1 cellular context compared by ENCODE assay signal in genomic region chr11:83191986-83192385, GRCh38.
A peak's percentile ranks its signal among the peaks of the same experiment; 100 is the strongest.
TF ChIP-seq lines count a peak whose summit lies in the region.

No MANE protein-coding gene starts in this region.

TF ChIP-seq in K562, 482 proteins besides CTCF, POLR2A, EP300 and RAD21 (continued from another document and continues in another):
- TF ChIP-seq FOXA3 (CRISPR knock-in tag; conservative IDR thresholded peaks at IDR 0.05 in 1 of 2, IDR thresholded peaks at IDR 0.05 in 1 of 2): no peak
- TF ChIP-seq, protein P1, sequence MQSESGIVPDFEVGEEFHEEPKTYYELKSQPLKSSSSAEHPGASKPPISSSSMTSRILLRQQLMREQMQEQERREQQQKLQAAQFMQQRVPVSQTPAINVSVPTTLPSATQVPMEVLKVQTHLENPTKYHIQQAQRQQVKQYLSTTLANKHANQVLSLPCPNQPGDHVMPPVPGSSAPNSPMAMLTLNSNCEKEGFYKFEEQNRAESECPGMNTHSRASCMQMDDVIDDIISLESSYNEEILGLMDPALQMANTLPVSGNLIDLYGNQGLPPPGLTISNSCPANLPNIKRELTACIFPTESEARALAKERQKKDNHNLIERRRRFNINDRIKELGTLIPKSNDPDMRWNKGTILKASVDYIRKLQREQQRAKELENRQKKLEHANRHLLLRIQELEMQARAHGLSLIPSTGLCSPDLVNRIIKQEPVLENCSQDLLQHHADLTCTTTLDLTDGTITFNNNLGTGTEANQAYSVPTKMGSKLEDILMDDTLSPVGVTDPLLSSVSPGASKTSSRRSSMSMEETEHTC (IDR thresholded peaks at IDR 0.05): peak; percentile 90
- peak; percentile 76; the same call in 1 of the 2 replicates for TF ChIP-seq ZSCAN29 (IDR thresholded peaks at IDR 0.05)
- TF ChIP-seq ZBTB11 (CRISPR knock-in tag; IDR thresholded peaks at IDR 0.05): peak in 1 of 3 experiments; percentile 64; a peak in 2 of 6 replicates
- TF ChIP-seq UBTF (IDR thresholded peaks at IDR 0.05; ENCODE audit: borderline replicate concordance in 1 of 2, low read depth in 2 of 2, low read length in 2 of 2): no peak
- TF ChIP-seq ZFP1 (CRISPR knock-in tag; IDR thresholded peaks at IDR 0.05): no peak
- peak; percentile 55; the same call in 1 of the 2 replicates for TF ChIP-seq EP400 (IDR thresholded peaks at IDR 0.05)
- 0 out of 2 replicates have a peak, but pooled peaks have one; percentile 23 for TF ChIP-seq GABPA (tag; conservative IDR thresholded peaks at IDR 0.05; ENCODE audit: low read depth)
- no peak for TF ChIP-seq HOXB6 (CRISPR knock-in tag; IDR thresholded peaks at IDR 0.05; ENCODE audit: borderline replicate concordance)
- TF ChIP-seq ZFP30 (CRISPR knock-in tag; IDR thresholded peaks at IDR 0.05; ENCODE audit: borderline replicate concordance): no peak
- TF ChIP-seq IFI16 (CRISPR knock-in tag; IDR thresholded peaks at IDR 0.05): no peak
- peak; percentile 37 for TF ChIP-seq TCF3 (CRISPR knock-in tag; IDR thresholded peaks at IDR 0.05)
- TF ChIP-seq TSC22D4 (tag; IDR thresholded peaks at IDR 0.05): no peak
- TF ChIP-seq MXD1 (CRISPR knock-in tag; IDR thresholded peaks at IDR 0.05; ENCODE audit: borderline replicate concordance, poor library complexity, severe bottlenecking): no peak
- no peak for TF ChIP-seq NUFIP1 (IDR thresholded peaks at IDR 0.05; ENCODE audit: partially characterized antibody)
- no peak for TF ChIP-seq PTRF (tag; IDR thresholded peaks at IDR 0.05)
- peak; percentile 48 for TF ChIP-seq CBFA2T3 (IDR thresholded peaks at IDR 0.05)
- TF ChIP-seq BCOR (IDR thresholded peaks at IDR 0.05): no peak
- no peak for TF ChIP-seq POLR2H (tag; IDR thresholded peaks at IDR 0.05; ENCODE audit: low read depth)
- peak; percentile 40; the same call in 1 of the 2 replicates for TF ChIP-seq GMEB1 (CRISPR knock-in tag; IDR thresholded peaks at IDR 0.05)
- TF ChIP-seq, protein P2, sequence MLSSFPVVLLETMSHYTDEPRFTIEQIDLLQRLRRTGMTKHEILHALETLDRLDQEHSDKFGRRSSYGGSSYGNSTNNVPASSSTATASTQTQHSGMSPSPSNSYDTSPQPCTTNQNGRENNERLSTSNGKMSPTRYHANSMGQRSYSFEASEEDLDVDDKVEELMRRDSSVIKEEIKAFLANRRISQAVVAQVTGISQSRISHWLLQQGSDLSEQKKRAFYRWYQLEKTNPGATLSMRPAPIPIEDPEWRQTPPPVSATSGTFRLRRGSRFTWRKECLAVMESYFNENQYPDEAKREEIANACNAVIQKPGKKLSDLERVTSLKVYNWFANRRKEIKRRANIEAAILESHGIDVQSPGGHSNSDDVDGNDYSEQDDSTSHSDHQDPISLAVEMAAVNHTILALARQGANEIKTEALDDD (IDR thresholded peaks at IDR 0.05): no peak
- TF ChIP-seq, protein P3, sequence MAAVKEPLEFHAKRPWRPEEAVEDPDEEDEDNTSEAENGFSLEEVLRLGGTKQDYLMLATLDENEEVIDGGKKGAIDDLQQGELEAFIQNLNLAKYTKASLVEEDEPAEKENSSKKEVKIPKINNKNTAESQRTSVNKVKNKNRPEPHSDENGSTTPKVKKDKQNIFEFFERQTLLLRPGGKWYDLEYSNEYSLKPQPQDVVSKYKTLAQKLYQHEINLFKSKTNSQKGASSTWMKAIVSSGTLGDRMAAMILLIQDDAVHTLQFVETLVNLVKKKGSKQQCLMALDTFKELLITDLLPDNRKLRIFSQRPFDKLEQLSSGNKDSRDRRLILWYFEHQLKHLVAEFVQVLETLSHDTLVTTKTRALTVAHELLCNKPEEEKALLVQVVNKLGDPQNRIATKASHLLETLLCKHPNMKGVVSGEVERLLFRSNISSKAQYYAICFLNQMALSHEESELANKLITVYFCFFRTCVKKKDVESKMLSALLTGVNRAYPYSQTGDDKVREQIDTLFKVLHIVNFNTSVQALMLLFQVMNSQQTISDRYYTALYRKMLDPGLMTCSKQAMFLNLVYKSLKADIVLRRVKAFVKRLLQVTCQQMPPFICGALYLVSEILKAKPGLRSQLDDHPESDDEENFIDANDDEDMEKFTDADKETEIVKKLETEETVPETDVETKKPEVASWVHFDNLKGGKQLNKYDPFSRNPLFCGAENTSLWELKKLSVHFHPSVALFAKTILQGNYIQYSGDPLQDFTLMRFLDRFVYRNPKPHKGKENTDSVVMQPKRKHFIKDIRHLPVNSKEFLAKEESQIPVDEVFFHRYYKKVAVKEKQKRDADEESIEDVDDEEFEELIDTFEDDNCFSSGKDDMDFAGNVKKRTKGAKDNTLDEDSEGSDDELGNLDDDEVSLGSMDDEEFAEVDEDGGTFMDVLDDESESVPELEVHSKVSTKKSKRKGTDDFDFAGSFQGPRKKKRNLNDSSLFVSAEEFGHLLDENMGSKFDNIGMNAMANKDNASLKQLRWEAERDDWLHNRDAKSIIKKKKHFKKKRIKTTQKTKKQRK (IDR thresholded peaks at IDR 0.05; ENCODE audit: borderline replicate concordance, low read depth, low read length): no peak
- peak; percentile 55 for TF ChIP-seq CREM (IDR thresholded peaks at IDR 0.05; ENCODE audit: low read depth)
- no peak for TF ChIP-seq AFF1 (IDR thresholded peaks at IDR 0.05; ENCODE audit: low read depth in 1 of 2, partially characterized antibody in 2 of 2)
- TF ChIP-seq STAT5A (IDR thresholded peaks at IDR 0.05; ENCODE audit: borderline replicate concordance, low read length): no peak
- 0 out of 4 replicates have a peak, but pooled peaks of 1 of the 2 experiments have one; percentile 56 for TF ChIP-seq TBL1XR1 (IDR thresholded peaks at IDR 0.05; ENCODE audit: low read length in 2 of 2)
- TF ChIP-seq MXI1 (IDR thresholded peaks at IDR 0.05; ENCODE audit: low read depth, low read length): 0 out of 2 replicates have a peak, but pooled peaks have one; percentile 22
- no peak for TF ChIP-seq ZNF140 (CRISPR knock-in tag; IDR thresholded peaks at IDR 0.05)
- TF ChIP-seq, protein P4, sequence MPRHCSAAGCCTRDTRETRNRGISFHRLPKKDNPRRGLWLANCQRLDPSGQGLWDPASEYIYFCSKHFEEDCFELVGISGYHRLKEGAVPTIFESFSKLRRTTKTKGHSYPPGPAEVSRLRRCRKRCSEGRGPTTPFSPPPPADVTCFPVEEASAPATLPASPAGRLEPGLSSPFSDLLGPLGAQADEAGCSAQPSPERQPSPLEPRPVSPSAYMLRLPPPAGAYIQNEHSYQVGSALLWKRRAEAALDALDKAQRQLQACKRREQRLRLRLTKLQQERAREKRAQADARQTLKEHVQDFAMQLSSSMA (CRISPR knock-in tag; IDR thresholded peaks at IDR 0.05): no peak
- no peak for TF ChIP-seq JUND (IDR thresholded peaks at IDR 0.05; ENCODE audit: borderline replicate concordance, low read depth, low read length)
- no peak for TF ChIP-seq JUND (tag; IDR thresholded peaks at IDR 0.05; ENCODE audit: borderline replicate concordance, low read depth, low read length)
- TF ChIP-seq ZNF644 (tag; IDR thresholded peaks at IDR 0.05; ENCODE audit: low read depth): peak; percentile 68; the same call in 1 of the 2 replicates
- TF ChIP-seq, protein P5, sequence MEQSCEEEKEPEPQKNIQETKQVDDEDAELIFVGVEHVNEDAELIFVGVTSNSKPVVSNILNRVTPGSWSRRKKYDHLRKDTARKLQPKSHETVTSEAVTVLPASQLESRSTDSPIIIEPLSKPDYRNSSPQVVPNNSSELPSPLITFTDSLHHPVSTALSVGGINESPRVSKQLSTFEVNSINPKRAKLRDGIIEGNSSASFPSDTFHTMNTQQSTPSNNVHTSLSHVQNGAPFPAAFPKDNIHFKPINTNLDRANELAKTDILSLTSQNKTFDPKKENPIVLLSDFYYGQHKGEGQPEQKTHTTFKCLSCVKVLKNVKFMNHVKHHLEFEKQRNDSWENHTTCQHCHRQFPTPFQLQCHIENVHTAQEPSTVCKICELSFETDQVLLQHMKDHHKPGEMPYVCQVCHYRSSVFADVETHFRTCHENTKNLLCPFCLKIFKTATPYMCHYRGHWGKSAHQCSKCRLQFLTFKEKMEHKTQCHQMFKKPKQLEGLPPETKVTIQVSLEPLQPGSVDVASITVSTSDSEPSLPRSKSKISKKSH (CRISPR knock-in tag; IDR thresholded peaks at IDR 0.05): no peak
- peak; percentile 66; the same call in 1 of the 2 replicates for TF ChIP-seq BHLHE40 (IDR thresholded peaks at IDR 0.05; ENCODE audit: low read length)
- no peak for TF ChIP-seq CBX2 (IDR thresholded peaks at IDR 0.05; ENCODE audit: insufficient read depth, low read length, poor library complexity, severe bottlenecking)
- no peak for TF ChIP-seq SP2 (IDR thresholded peaks at IDR 0.05; ENCODE audit: extremely low read depth, low read depth, low read length, poor library complexity, severe bottlenecking)
- no peak for TF ChIP-seq FOXA1 (IDR thresholded peaks at IDR 0.05; ENCODE audit: borderline replicate concordance)
- no peak for TF ChIP-seq ATF1 (CRISPR knock-in tag; IDR thresholded peaks at IDR 0.05)
- TF ChIP-seq ATF1 (tag; IDR thresholded peaks at IDR 0.05): 0 out of 2 replicates have a peak, but pooled peaks have one; percentile 25
- TF ChIP-seq POLR2AphosphoS5 (IDR thresholded peaks at IDR 0.05; ENCODE audit: control insufficient read depth, insufficient read depth, low read depth, low read length): peak; percentile 33; the same call in 1 of the 2 replicates
